ENCODE assay signal across 13 cellular contexts in genomic region chr10:125037145-125037544, GRCh38.
DNase-seq lines count a peak whose midpoint lies in the region; ATAC-seq and TF ChIP-seq lines count a peak whose summit lies in the region.
"Had no signal": no experiment of that assay in that cellular context is flagged by ENCODE, and none has a peak within 500 bp of the region (broad histone marks: within the 10 kb centered on the region; RNA-seq: fewer than 3 reads in every experiment).

No MANE protein-coding gene starts in this region.

- in situ Hi-C loops in gastrocnemius medialis (cut with MboI; ENCODE audit: low sequenced_read_pairs in 4 of 4): loop anchor here in 1 of 4 donors (25.0 kb wide), 1 partner anchor 300 kb away; no protein-coding TSS in a partner anchor

- intact Hi-C loops in gastrocnemius medialis (cut with DNase I; ENCODE audit: low total_unique reads): loop anchor here (5.0 kb wide), 1 partner anchor 45 kb away; no protein-coding TSS in a partner anchor

- peaks cover 89% of the 10 kb centered on the region for H3K79me2 ChIP-seq in SK-N-SH (ENCODE audit: insufficient read depth)

- no peak overlapping the region for H3K4me2 ChIP-seq in SK-N-SH

- no peaks in the 10 kb centered on the region for H3K9me3 ChIP-seq in HEK293 (ENCODE audit: control insufficient read depth, insufficient read depth, low read depth, low read length)
- H3K9me3 ChIP-seq in SK-N-SH: no peaks in the 10 kb centered on the region
- no peaks in the 10 kb centered on the region for H3K9me3 ChIP-seq in gastrocnemius medialis
- H3K9me3 ChIP-seq: vagina had no signal

- TF ChIP-seq EP300 in SK-N-SH (IDR thresholded peaks at IDR 0.05; ENCODE audit: borderline replicate concordance in 1 of 2, low read depth in 1 of 2, low read length in 1 of 2): no peak

- no peak for TF ChIP-seq POLR2A in gastrocnemius medialis (IDR thresholded peaks at IDR 0.05)

- H3K4me1 ChIP-seq in HEK293 (ENCODE audit: control insufficient read depth, insufficient read depth, low read length) (peaks cover 32% of the 10 kb centered on the region), SK-N-SH (ENCODE audit: control insufficient read depth in 1 of 2, insufficient read depth in 2 of 2, low read depth in 1 of 2, low read length in 1 of 2) (peaks cover 50 to 75% of the 10 kb centered on the region in 2 experiments), gastrocnemius medialis (peaks cover 75 to 83% of the 10 kb centered on the region in 2 donors)

- H3K27ac ChIP-seq in HEK293 (ENCODE audit: extremely low read depth, low read depth, low read length): no peak overlapping the region
- peak overlapping the region; percentile 87 to 88; a peak in 3 of 4 replicates for H3K27ac ChIP-seq in SK-N-SH (ENCODE audit: low read depth in 2 of 2, low read length in 1 of 2)
- H3K27ac ChIP-seq in gastrocnemius medialis: peak overlapping the region; percentile 67 to 76 (median 72)
- H3K27ac ChIP-seq: vagina had no signal

- H3F3A ChIP-seq in SK-N-SH (replicated peaks; ENCODE audit: insufficient read depth): peaks cover 20% of the 10 kb centered on the region

- H3K9me2 ChIP-seq in SK-N-SH: no peaks in the 10 kb centered on the region

- peak; percentile 71 to 86 for ATAC-seq in gastrocnemius medialis
- no peak for ATAC-seq in HG03108 (IDR thresholded peaks at IDR 0.05; ENCODE audit: unreplicated experiment)
- ATAC-seq in GM18498 (IDR thresholded peaks at IDR 0.05; ENCODE audit: unreplicated experiment): no peak

- no peak overlapping the region for H3K9ac ChIP-seq in SK-N-SH

- POLR2A ChIA-PET in HEK293 (lab: Yijun Ruan, JAX): interaction anchor here (0.5 to 1.5 kb wide), 2 partner anchors 8 to 620 kb away, joined by 3 to 6 read pairs; no protein-coding TSS in a partner anchor
- POLR2A ChIA-PET in SK-N-SH (lab: Yijun Ruan, JAX): interaction anchor here (1.1 to 1.8 kb wide), 2 partner anchors 9 to 11 kb away, joined by 3 to 6 read pairs; no protein-coding TSS in a partner anchor

- 93% methylated on average over 3 of the region's 3 CpGs for WGBS in SK-N-SH (ENCODE audit: low lambda C conversion rate)

- TF ChIP-seq RAD21 in SK-N-SH (IDR thresholded peaks at IDR 0.05; ENCODE audit: low read length): no peak

- TF ChIP-seq CTCF in HEK293 (tag by site-specific recombination; IDR thresholded peaks at IDR 0.05) (no peak), SK-N-SH (IDR thresholded peaks at IDR 0.05) (no peak), gastrocnemius medialis (IDR thresholded peaks at IDR 0.05 in 4 of 5, conservative IDR thresholded peaks at IDR 0.05 in 1 of 5) (no peak)

- H3K4me3 ChIP-seq in HEK293 (ENCODE audit: low read depth, low read length) (no peak overlapping the region), SK-N-SH (ENCODE audit: low read depth in 2 of 2, low read length in 1 of 2) (no peak overlapping the region), gastrocnemius medialis (no peak overlapping the region)
- H3K4me3 ChIP-seq: vagina had no signal

- H2AFZ ChIP-seq in SK-N-SH (ENCODE audit: low read depth): no peak overlapping the region

- H3K27me3 ChIP-seq in SK-N-SH (ENCODE audit: insufficient read depth) (no peaks in the 10 kb centered on the region), gastrocnemius medialis (no peaks in the 10 kb centered on the region)
- H3K27me3 ChIP-seq: vagina had no signal

- DNase-seq in SK-N-SH (no peak), glomerular visceral epithelial cell (ENCODE audit: extremely low spot score) (peak; percentile 77), gastrocnemius medialis (peak; percentile 71 to 84), iPS-NIHi7 (ENCODE audit: extremely low spot score) (no peak), ureter (ENCODE audit: low spot score) (no peak)
- DNase-seq: naive B cell; NCI-H2081; stimulated activated CD4-positive, alpha-beta T cell treated with anti-CD3 and anti-CD28 coated beads, Interleukin-4, amount 100 ng/mL, for 4 hours; T-helper 9 cell had no signal

- H4K20me1 ChIP-seq in SK-N-SH (ENCODE audit: insufficient read depth): peaks cover 54% of the 10 kb centered on the region

- H3K36me3 ChIP-seq in HEK293 (ENCODE audit: control insufficient read depth in 2 of 2, insufficient read depth in 1 of 2, low read length in 2 of 2) (peaks cover 0 to 5% of the 10 kb centered on the region in 2 experiments; a peak in 1 of 3 replicates), SK-N-SH (replicated peaks in 1 of 2; ENCODE audit: control insufficient read depth in 1 of 2, insufficient read depth in 2 of 2, low read length in 1 of 2) (peaks cover 0 to 16% of the 10 kb centered on the region in 2 experiments), gastrocnemius medialis (no peaks in the 10 kb centered on the region)
- H3K36me3 ChIP-seq: vagina had no signal

- CTCF ChIA-PET in HEK293 (lab: Yijun Ruan, JAX) (interaction anchor here (0.5 to 3.7 kb wide), 2 partner anchors 11 to 107 kb away, joined by 3 to 26 read pairs; no protein-coding TSS in a partner anchor), SK-N-SH (lab: Yijun Ruan, JAX) (interaction anchor here (1.5 to 7.9 kb wide), 5 partner anchors 9 to 44 kb away, joined by 5 to 70 read pairs (median 17); no protein-coding TSS in a partner anchor)

TF ChIP-seq in HEK293, 187 proteins besides CTCF, POLR2A, EP300 and RAD21 (continues in another document):
- 0 out of 2 replicates have a peak, but pooled peaks have one; percentile 36 for TF ChIP-seq ZEB2 (tag by site-specific recombination; IDR thresholded peaks at IDR 0.05)
- no peak for TF ChIP-seq ZNF335 (tag by site-specific recombination; conservative IDR thresholded peaks at IDR 0.05)
- TF ChIP-seq SCRT1 (tag by site-specific recombination; IDR thresholded peaks at IDR 0.05; ENCODE audit: borderline replicate concordance): no peak
- 0 out of 2 replicates have a peak, but pooled peaks have one; percentile 18 for TF ChIP-seq ZNF629 (tag by site-specific recombination; IDR thresholded peaks at IDR 0.05)
- no peak for TF ChIP-seq ZNF639 (tag by site-specific recombination; IDR thresholded peaks at IDR 0.05)
- peak; percentile 41; the same call in 1 of the 2 replicates for TF ChIP-seq OSR2 (tag by site-specific recombination; IDR thresholded peaks at IDR 0.05)
- no peak for TF ChIP-seq HOXC10 (CRISPR knock-in tag; IDR thresholded peaks at IDR 0.05)
- TF ChIP-seq ZNF223 (tag by site-specific recombination; IDR thresholded peaks at IDR 0.05): no peak
- peak; percentile 78; the same call in 1 of the 2 replicates for TF ChIP-seq ZNF664 (tag by site-specific recombination; IDR thresholded peaks at IDR 0.05)
- no peak for TF ChIP-seq ZNF157 (tag by site-specific recombination; IDR thresholded peaks at IDR 0.05)
- no peak for TF ChIP-seq ZNF561 (tag by site-specific recombination; IDR thresholded peaks at IDR 0.05; ENCODE audit: borderline replicate concordance)

TF ChIP-seq in SK-N-SH, 30 proteins besides CTCF, POLR2A, EP300 and RAD21:
- no peak for TF ChIP-seq GABPA (IDR thresholded peaks at IDR 0.05; ENCODE audit: low read depth)
- TF ChIP-seq, protein P1, sequence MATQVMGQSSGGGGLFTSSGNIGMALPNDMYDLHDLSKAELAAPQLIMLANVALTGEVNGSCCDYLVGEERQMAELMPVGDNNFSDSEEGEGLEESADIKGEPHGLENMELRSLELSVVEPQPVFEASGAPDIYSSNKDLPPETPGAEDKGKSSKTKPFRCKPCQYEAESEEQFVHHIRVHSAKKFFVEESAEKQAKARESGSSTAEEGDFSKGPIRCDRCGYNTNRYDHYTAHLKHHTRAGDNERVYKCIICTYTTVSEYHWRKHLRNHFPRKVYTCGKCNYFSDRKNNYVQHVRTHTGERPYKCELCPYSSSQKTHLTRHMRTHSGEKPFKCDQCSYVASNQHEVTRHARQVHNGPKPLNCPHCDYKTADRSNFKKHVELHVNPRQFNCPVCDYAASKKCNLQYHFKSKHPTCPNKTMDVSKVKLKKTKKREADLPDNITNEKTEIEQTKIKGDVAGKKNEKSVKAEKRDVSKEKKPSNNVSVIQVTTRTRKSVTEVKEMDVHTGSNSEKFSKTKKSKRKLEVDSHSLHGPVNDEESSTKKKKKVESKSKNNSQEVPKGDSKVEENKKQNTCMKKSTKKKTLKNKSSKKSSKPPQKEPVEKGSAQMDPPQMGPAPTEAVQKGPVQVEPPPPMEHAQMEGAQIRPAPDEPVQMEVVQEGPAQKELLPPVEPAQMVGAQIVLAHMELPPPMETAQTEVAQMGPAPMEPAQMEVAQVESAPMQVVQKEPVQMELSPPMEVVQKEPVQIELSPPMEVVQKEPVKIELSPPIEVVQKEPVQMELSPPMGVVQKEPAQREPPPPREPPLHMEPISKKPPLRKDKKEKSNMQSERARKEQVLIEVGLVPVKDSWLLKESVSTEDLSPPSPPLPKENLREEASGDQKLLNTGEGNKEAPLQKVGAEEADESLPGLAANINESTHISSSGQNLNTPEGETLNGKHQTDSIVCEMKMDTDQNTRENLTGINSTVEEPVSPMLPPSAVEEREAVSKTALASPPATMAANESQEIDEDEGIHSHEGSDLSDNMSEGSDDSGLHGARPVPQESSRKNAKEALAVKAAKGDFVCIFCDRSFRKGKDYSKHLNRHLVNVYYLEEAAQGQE (IDR thresholded peaks at IDR 0.05; ENCODE audit: low read depth, low read length): peak; percentile 64; the same call in 1 of the 2 replicates
TF ChIP-seq in SK-N-SH: peak in this region for 1.

Comparison
In these comparisons a context has a peak if more than half of its experiments do, and no peak if none do; other contexts are left out.
1. DNase-seq: peak in glomerular visceral epithelial cell (single experiment) and gastrocnemius medialis (2 of 2); none in SK-N-SH (single experiment), iPS-NIHi7 (single experiment) and ureter (single experiment).
2. ATAC-seq: peak in gastrocnemius medialis (2 of 2); none in HG03108 (single experiment) and GM18498 (single experiment).